8 cellular contexts compared by ENCODE assay signal in genomic region chr2:189673661-189674373, GRCh38. TPM values are rescaled to one million over a fixed set of nuclear protein-coding genes. Genes with fewer than 3 reads are reported as not detected.
A peak's percentile ranks its signal among the peaks of the same experiment; 100 is the strongest.
DNase-seq lines count a peak whose midpoint lies in the region; ATAC-seq lines count a peak whose summit lies in the region.

No MANE protein-coding gene starts in this region.

- H3K79me1 ChIP-seq in mesenchymal stem cell (replicated peaks; ENCODE audit: low read length, poor library complexity, severe bottlenecking), result peaks cover 1% of the 10 kb centered on the region

- H2BK120ac ChIP-seq in mesenchymal stem cell (ENCODE audit: low read depth, low read length), result no peak overlapping the region

- H3K4me3 ChIP-seq in CD8-positive, alpha-beta memory T cell (ENCODE audit: low read length), result peak overlapping the region; percentile 69
- H3K4me3 ChIP-seq in HUES6 (ENCODE audit: low read depth, low read length) (peak overlapping the region; percentile 91), mesenchymal stem cell (ENCODE audit: insufficient read depth in 1 of 2, low read depth in 1 of 2, low read length in 2 of 2) (peak overlapping the region in 1 of 2 experiments; percentile 90)

- H2AFZ ChIP-seq in mesenchymal stem cell (ENCODE audit: low read depth, low read length), result no peak overlapping the region

- CTCF ChIA-PET in CD8-positive, alpha-beta memory T cell (lab: Charles Lee), result interaction anchor here (0.7 to 5.4 kb wide), 9 partner anchors 10 to 89 kb away, joined by 3 to 76 read pairs (median 4); partner anchors contain the start of genes ASNSD1 and OSGEPL1

- no peak overlapping the region for H2BK15ac ChIP-seq in mesenchymal stem cell (ENCODE audit: low read depth, poor library complexity, severe bottlenecking)

- no peak overlapping the region for H3K4ac ChIP-seq in mesenchymal stem cell (ENCODE audit: low read depth in 1 of 2, low read length in 2 of 2)

- WGBS in mesenchymal stem cell, result 75% methylated on average over 12 of the region's 12 CpGs

- peaks cover 18% of the 10 kb centered on the region for H3K4me1 ChIP-seq in CD8-positive, alpha-beta memory T cell (ENCODE audit: insufficient read depth, low read length)
- H3K4me1 ChIP-seq in HUES6 (ENCODE audit: control insufficient read depth, insufficient read depth, low read length), result 0 out of 2 replicates have a peak, but pooled peaks cover 3% of the 10 kb centered on the region
- H3K4me1 ChIP-seq in mesenchymal stem cell (ENCODE audit: control insufficient read depth, insufficient read depth, low read depth, low read length), result peaks cover 5% of the 10 kb centered on the region

- no peak overlapping the region for H3K4me2 ChIP-seq in mesenchymal stem cell (ENCODE audit: low read length, poor library complexity, severe bottlenecking)

- no peak overlapping the region for H3K9ac ChIP-seq in HUES6 (ENCODE audit: low read length)
- peak overlapping the region; percentile 99 for H3K9ac ChIP-seq in mesenchymal stem cell (ENCODE audit: low read length)

- peak overlapping the region; percentile 73 to 99 (median 90) for H3K27ac Mint-ChIP-seq in CD8-positive, alpha-beta memory T cell

- no peak overlapping the region for H3K18ac ChIP-seq in mesenchymal stem cell (ENCODE audit: low read depth in 1 of 2, low read length in 2 of 2)

- peak overlapping the region in 1 of 2 experiments; percentile 57 for H2BK12ac ChIP-seq in mesenchymal stem cell (ENCODE audit: low read length in 2 of 2)

- peak overlapping the region; percentile 41 for H4K8ac ChIP-seq in mesenchymal stem cell (ENCODE audit: low read length)

- H3K14ac ChIP-seq in mesenchymal stem cell (ENCODE audit: low read length in 2 of 2), result peak overlapping the region in 1 of 2 experiments; percentile 62

- H3K36me3 ChIP-seq in CD8-positive, alpha-beta memory T cell (ENCODE audit: insufficient read depth, low read length), result peaks cover 13% of the 10 kb centered on the region
- H3K36me3 ChIP-seq in HUES6 (ENCODE audit: control insufficient read depth, insufficient read depth, low read length) (peaks cover 23% of the 10 kb centered on the region), mesenchymal stem cell (ENCODE audit: control insufficient read depth in 1 of 2, insufficient read depth in 2 of 2, low read depth in 1 of 2, low read length in 2 of 2) (peaks cover 18 to 29% of the 10 kb centered on the region in 2 experiments)

- peak overlapping the region; percentile 4 to 99 (median 92) for H3K4me3 Mint-ChIP-seq in CD8-positive, alpha-beta memory T cell

- H4K91ac ChIP-seq in mesenchymal stem cell (ENCODE audit: low read length), result no peak overlapping the region

- no peak overlapping the region for H3K23ac ChIP-seq in mesenchymal stem cell (ENCODE audit: low read length in 2 of 2)

- H3K27ac ChIP-seq in CD8-positive, alpha-beta memory T cell (ENCODE audit: low read depth, low read length), result peak overlapping the region; percentile 77
- H3K27ac ChIP-seq in HUES6 (ENCODE audit: low read depth, low read length), result no peak overlapping the region
- H3K27ac ChIP-seq in caudate nucleus (ENCODE audit: low read depth, low read length), result peak overlapping the region; percentile 99
- no peak overlapping the region for H3K27ac ChIP-seq in mesenchymal stem cell (ENCODE audit: low read length, poor library complexity, severe bottlenecking)

- DNase-seq in CD8-positive, alpha-beta memory T cell, result no peak
- peak in 2 of 61 donors; percentile 34 to 38 for DNase-seq in caudate nucleus (lab: John Stamatoyannopoulos, UW)
- DNase-seq in mesenchymal stem cell, result no peak
- DNase-seq in NCI-H2107 (lab: John Stamatoyannopoulos, UW), result no peak

- peaks cover 0 to 7% (median 2%) of the 10 kb centered on the region in 5 donors for H3K9me3 Mint-ChIP-seq in CD8-positive, alpha-beta memory T cell

- no peak overlapping the region for H2AK5ac ChIP-seq in mesenchymal stem cell (ENCODE audit: low read length, severe bottlenecking)

- H2BK5ac ChIP-seq in mesenchymal stem cell (ENCODE audit: low read depth, low read length, poor library complexity, severe bottlenecking), result no peak overlapping the region

- peaks cover 39 to 49% (median 44%) of the 10 kb centered on the region in 3 donors for H3K4me1 Mint-ChIP-seq in CD8-positive, alpha-beta memory T cell

- H3K27me3 ChIP-seq in CD8-positive, alpha-beta memory T cell (ENCODE audit: insufficient read depth, low read length, poor library complexity, severe bottlenecking), result no peaks in the 10 kb centered on the region
- no peaks in the 10 kb centered on the region for H3K27me3 ChIP-seq in HUES6 (ENCODE audit: control insufficient read depth, insufficient read depth, low read length)
- H3K27me3 ChIP-seq in mesenchymal stem cell (ENCODE audit: control insufficient read depth in 1 of 2, insufficient read depth in 1 of 2, low read length in 2 of 2), result no peaks in the 10 kb centered on the region

- no peaks in the 10 kb centered on the region for H3K27me3 Mint-ChIP-seq in CD8-positive, alpha-beta memory T cell

- ATAC-seq in GM21423 (IDR thresholded peaks at IDR 0.05; ENCODE audit: unreplicated experiment), result no peak
- no peak for ATAC-seq in GM18502 (IDR thresholded peaks at IDR 0.05; ENCODE audit: poor library complexity, unreplicated experiment)
- ATAC-seq in GM18868 (IDR thresholded peaks at IDR 0.05; ENCODE audit: unreplicated experiment), result no peak

- no peaks in the 10 kb centered on the region for H3K9me3 ChIP-seq in CD8-positive, alpha-beta memory T cell (ENCODE audit: low read length)
- H3K9me3 ChIP-seq in HUES6 (ENCODE audit: control insufficient read depth, insufficient read depth, low read depth, low read length), result no peaks in the 10 kb centered on the region
- no peaks in the 10 kb centered on the region for H3K9me3 ChIP-seq in mesenchymal stem cell (ENCODE audit: control insufficient read depth, low read length)

- H3K36me3 Mint-ChIP-seq in CD8-positive, alpha-beta memory T cell, result peaks cover 13 to 43% (median 13%) of the 10 kb centered on the region in 3 donors

- POLR2A ChIA-PET in CD8-positive, alpha-beta memory T cell (lab: Charles Lee), result interaction anchor here (0.6 to 4.5 kb wide), 4 partner anchors 12 to 399 kb away, joined by 3 to 22 read pairs (median 4); partner anchors contain the start of genes ASNSD1 and OSGEPL1

RNA-seq across cellular contexts. Expression of gene ANKAR, which starts 0.7 kb away (rescaled TPM):
- 1 to 10 TPM; 3.2 to 3.3 TPM for total RNA-seq in CD8-positive, alpha-beta memory T cell
- 4.5 TPM for polyA plus RNA-seq in CD8-positive, alpha-beta memory T cell
- 1.1 TPM for polyA plus RNA-seq in mesenchymal stem cell (2013, experiment 1 of 2)
- 1.1 TPM for polyA plus RNA-seq in mesenchymal stem cell (2013, experiment 2 of 2)

RNA-seq across cellular contexts. Expression of gene ASNSD1, which starts 12.6 kb away (rescaled TPM):
- 10 to 100 TPM; 54.2 to 58.0 TPM for total RNA-seq in CD8-positive, alpha-beta memory T cell
- 61.9 TPM for polyA plus RNA-seq in CD8-positive, alpha-beta memory T cell
- polyA plus RNA-seq in mesenchymal stem cell (2013, experiment 1 of 2), result 48.2 TPM
- 51.3 TPM for polyA plus RNA-seq in mesenchymal stem cell (2013, experiment 2 of 2)

Comparison
In these comparisons a context has a peak if more than half of its experiments do, and no peak if none do; other contexts are left out.
1. H3K27ac ChIP-seq: peak in CD8-positive, alpha-beta memory T cell (single experiment) and caudate nucleus (single experiment); none in HUES6 (single experiment) and mesenchymal stem cell (single experiment).